Comparison of ENCODE assay signal across 8 cellular contexts in the genomic region with DNA sequence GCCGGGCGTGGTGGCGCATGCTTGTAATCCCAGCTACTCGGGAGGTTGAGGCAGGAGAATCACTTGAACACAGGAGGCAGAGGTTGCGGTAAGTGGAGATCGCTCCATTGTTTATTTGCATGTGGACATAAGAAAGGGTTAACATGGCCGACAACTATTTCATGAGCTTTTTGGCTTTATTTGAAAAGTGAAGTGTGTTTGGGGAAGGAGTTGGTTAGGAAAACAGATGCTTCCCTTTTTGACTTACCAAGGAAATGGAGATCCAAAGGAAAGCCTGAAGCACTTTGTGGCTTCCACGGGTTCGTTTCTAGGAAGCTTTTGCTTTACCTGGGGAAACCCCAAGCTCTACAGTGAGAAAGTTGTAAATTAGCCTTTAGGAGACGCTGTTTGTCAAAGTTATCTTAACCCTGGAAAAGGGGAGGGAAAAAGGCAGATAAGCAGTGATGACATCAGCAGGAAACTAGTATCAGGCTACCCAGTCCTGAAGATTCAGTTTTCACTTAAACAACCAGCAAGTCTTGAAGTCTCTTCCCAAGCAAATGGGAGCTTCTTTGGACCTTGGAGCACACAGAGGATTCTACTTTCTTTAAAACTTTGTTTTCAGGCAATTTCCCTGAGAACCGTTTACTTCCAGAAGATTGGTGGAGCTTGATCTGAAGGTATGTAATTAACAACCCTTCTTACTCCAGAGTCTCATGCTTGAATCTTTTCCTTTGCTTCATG. TPM values are rescaled to one million over a fixed set of nuclear protein-coding genes. Genes with fewer than 3 reads are reported as not detected.
DNase-seq lines count a peak whose midpoint lies in the region; ATAC-seq and TF ChIP-seq lines count a peak whose summit lies in the region.

Gene CASP10 (plus strand): TSS at position 492 of the 723 bp plus-strand sequence. CDS start 2,637 bp downstream, outside the sequence.

- no peaks in the 10 kb centered on the region for H3K27me3 Mint-ChIP-seq in endodermal cell (ENCODE audit: insufficient read depth)

- peaks cover 10% of the 10 kb centered on the region for H3K4me1 Mint-ChIP-seq in endodermal cell

- H3K4me1 ChIP-seq in DOHH2 (ENCODE audit: control insufficient read depth, low read length) (peaks cover 12% of the 10 kb centered on the region), endodermal cell (ENCODE audit: control insufficient read depth, insufficient read depth, low read length) (no peaks in the 10 kb centered on the region), mucosa of descending colon (ENCODE audit: low read depth) (peaks cover 3% of the 10 kb centered on the region)

- H3K9me2 ChIP-seq in DOHH2 (replicated peaks; ENCODE audit: control insufficient read depth, low read length) = no peaks in the 10 kb centered on the region

- peak within 1 kb of the TSS; percentile 21 for H3K9ac ChIP-seq in endodermal cell (ENCODE audit: extremely low read depth, low read length, poor library complexity, severe bottlenecking)

- DNase-seq in SIG-M5 treated with dmso at 0.1 percent for 504 hours (lab: John Stamatoyannopoulos, UW; ENCODE audit: unreplicated experiment) = peak; percentile 95
- DNase-seq in endodermal cell = peak; percentile 61
- DNase-seq in mucosa of descending colon = peak in 1 of 3 donors; percentile 63
- no peak for DNase-seq in foreskin melanocyte
- DNase-seq in NCI-H1105 treated with DMSO at 0.1 percent for 48 hours (lab: John Stamatoyannopoulos, UW) = no peak

- ATAC-seq in GM19324 (IDR thresholded peaks at IDR 0.05; ENCODE audit: low FRiP score, unreplicated experiment) (peak; percentile 81), HG03442 (IDR thresholded peaks at IDR 0.05; ENCODE audit: unreplicated experiment) (peak; percentile 77), mucosa of descending colon (peak; percentile 94)

- peak within 1 kb of the TSS; percentile 46 for H3K4me3 Mint-ChIP-seq in endodermal cell

- WGBS in endodermal cell (ENCODE audit: insufficient coverage in 1 of 2, insufficient read length in 1 of 2), 2 experiments = 80 to 84% methylated on average over 11 of the region's 11 CpGs

- no peaks in the 10 kb centered on the region for H3F3A ChIP-seq in DOHH2 (ENCODE audit: control insufficient read depth, insufficient read depth)

- TF ChIP-seq CTCF in DOHH2 (IDR thresholded peaks at IDR 0.05; ENCODE audit: low read depth, low read length, poor library complexity, severe bottlenecking) (peak; percentile 41), endodermal cell (conservative IDR thresholded peaks at IDR 0.05) (peak; percentile 63), mucosa of descending colon (IDR thresholded peaks at IDR 0.05) (no peak)

- H3K27ac Mint-ChIP-seq in endodermal cell = peak within 1 kb of the TSS; percentile 86

- no peaks in the 10 kb centered on the region for H3K79me2 ChIP-seq in DOHH2 (ENCODE audit: control insufficient read depth, low read length)

- H3K36me3 ChIP-seq in DOHH2 (ENCODE audit: control insufficient read depth, low read length) (no peaks in the 10 kb centered on the region), endodermal cell (ENCODE audit: control insufficient read depth, insufficient read depth, low read length) (no peaks in the 10 kb centered on the region), mucosa of descending colon (ENCODE audit: low read depth) (no peaks in the 10 kb centered on the region)

- H3K27me3 ChIP-seq in DOHH2 (ENCODE audit: control insufficient read depth, low read length) (peaks cover 59% of the 10 kb centered on the region), endodermal cell (ENCODE audit: control insufficient read depth, insufficient read depth, low read length, poor library complexity, severe bottlenecking) (no peaks in the 10 kb centered on the region)

- H3K4me3 ChIP-seq in DOHH2 (ENCODE audit: low read length) (peak within 1 kb of the TSS; percentile 50), endodermal cell (ENCODE audit: low read length) (peak within 1 kb of the TSS; percentile 69), mucosa of descending colon (peak within 1 kb of the TSS; percentile 27)

- intact Hi-C loops in mucosa of descending colon (cut with DNase I, micrococcal nuclease) = loop anchor here in 1 of 2 donors (5.0 to 10.0 kb wide), 2 partner anchors 49 to 278 kb away; no protein-coding TSS in a partner anchor

- H3K9me3 ChIP-seq in DOHH2 (ENCODE audit: control insufficient read depth, insufficient read depth, low read length) (no peaks in the 10 kb centered on the region), endodermal cell (ENCODE audit: control insufficient read depth, low read length) (peaks cover 26% of the 10 kb centered on the region), mucosa of descending colon (no peaks in the 10 kb centered on the region)

- peak within 1 kb of the TSS; percentile 59 for H3K4me2 ChIP-seq in DOHH2 (ENCODE audit: low read length)

- no peaks in the 10 kb centered on the region for H4K20me1 ChIP-seq in DOHH2 (ENCODE audit: control insufficient read depth, insufficient read depth, low read depth, low read length)

- H3K9me3 Mint-ChIP-seq in endodermal cell = peaks cover 25% of the 10 kb centered on the region

- peaks cover 11% of the 10 kb centered on the region for H3K36me3 Mint-ChIP-seq in endodermal cell (ENCODE audit: low read depth)

- H3K27ac ChIP-seq in DOHH2 (ENCODE audit: low read depth, low read length) (no peak within 1 kb of the TSS), endodermal cell (ENCODE audit: low read depth, low read length) (no peak within 1 kb of the TSS)

RNA-seq across cellular contexts. Expression of gene CASP10, which starts in this region (rescaled TPM):
- 10 to 100 TPM in 1 of 2 donors, 1 to 10 TPM in 1; 6.0 to 24.5 TPM for total RNA-seq in endodermal cell
- polyA plus RNA-seq in endodermal cell (2013, experiment 1 of 2) = 0.93 TPM
- polyA plus RNA-seq in endodermal cell (2013, experiment 2 of 2) = 0.99 TPM
- 10 to 100 TPM; 38.6 to 66.1 (median 58.5) TPM for total RNA-seq in mucosa of descending colon

Comparison
In these comparisons a context has a peak if more than half of its experiments do, and no peak if none do; other contexts are left out.
1. DNase-seq: peak in SIG-M5 treated with dmso at 0.1 percent for 504 hours (single experiment) and endodermal cell (single experiment); none in foreskin melanocyte (single experiment) and NCI-H1105 treated with DMSO at 0.1 percent for 48 hours (single experiment).
2. Peak in every context shown above with its lines, with median percentiles within 50 percentile points of each other: H3K4me3 ChIP-seq and ATAC-seq.